10 cellular contexts compared by ENCODE assay signal in genomic region chr22:42805016-42805997, GRCh38. TPM values are rescaled to one million over a fixed set of nuclear protein-coding genes. Genes with fewer than 3 reads are reported as not detected.
DNase-seq lines count a peak whose midpoint lies in the region; ATAC-seq and TF ChIP-seq lines count a peak whose summit lies in the region.
"Had no signal": no experiment of that assay in that cellular context is flagged by ENCODE, and none has a peak within 500 bp of the region (broad histone marks: within the 10 kb centered on the region; RNA-seq: fewer than 3 reads in every experiment).

No MANE protein-coding gene starts in this region.

- no peak overlapping the region for H3K4me3 Mint-ChIP-seq in osteocyte (ENCODE audit: unreplicated experiment)

- TF ChIP-seq POLR2A in transverse colon (IDR thresholded peaks at IDR 0.05): no peak

- no peaks in the 10 kb centered on the region for H3K27me3 ChIP-seq in esophagus (ENCODE audit: control insufficient read depth in 1 of 2, insufficient read depth in 2 of 2, low read length in 2 of 2)
- H3K27me3 ChIP-seq in hepatocyte: no peaks in the 10 kb centered on the region
- H3K27me3 ChIP-seq in WERI-Rb-1 (ENCODE audit: insufficient read depth, low read depth, severe bottlenecking): no peaks in the 10 kb centered on the region
- no peaks in the 10 kb centered on the region for H3K27me3 ChIP-seq in transverse colon

- H3K27ac ChIP-seq in esophagus (ENCODE audit: low read depth in 2 of 2, low read length in 1 of 2) (peak overlapping the region; percentile 74 to 86), hepatocyte (no peak overlapping the region), WERI-Rb-1 (no peak overlapping the region), transverse colon (peak overlapping the region in 2 of 4 donors; percentile 6 to 30)

- H3K79me2 ChIP-seq in hepatocyte: peaks cover 4% of the 10 kb centered on the region

- in situ Hi-C loops in transverse colon (cut with MboI; ENCODE audit: low pct_ligation_motif_present in 1 of 4, low pct_unique_long_range_greater_than_20kb in 1 of 4, low sequenced_read_pairs in 3 of 4): no loop called here

- H3K4me1 ChIP-seq in esophagus (ENCODE audit: control insufficient read depth in 2 of 2, insufficient read depth in 2 of 2, low read length in 1 of 2) (peaks cover 6 to 9% of the 10 kb centered on the region in 2 donors), hepatocyte (ENCODE audit: insufficient read depth) (no peaks in the 10 kb centered on the region), transverse colon (no peaks in the 10 kb centered on the region)

- no peak overlapping the region for H3K4me2 ChIP-seq in hepatocyte

- H3K36me3 ChIP-seq in esophagus (ENCODE audit: control insufficient read depth in 2 of 2, insufficient read depth in 2 of 2, low read length in 1 of 2) (peaks cover 19 to 37% of the 10 kb centered on the region in 2 donors), hepatocyte (replicated peaks; ENCODE audit: insufficient read depth, low read depth) (no peaks in the 10 kb centered on the region), WERI-Rb-1 (peaks cover 22% of the 10 kb centered on the region), transverse colon (peaks cover 0 to 31% (median 14%) of the 10 kb centered on the region in 4 donors)

- DNase-seq in COLO668 (lab: John Stamatoyannopoulos, UW; ENCODE audit: unreplicated experiment) (peak; percentile 67), NCI-H774 (lab: John Stamatoyannopoulos, UW) (peak; percentile 30), osteocyte (ENCODE audit: extremely low spot score, unreplicated experiment) (peak; percentile 84), hepatocyte (ENCODE audit: low spot score) (no peak), WERI-Rb-1 (no peak), transverse colon (no peak)
- DNase-seq: DND-41, MM.1S had no signal

- peaks cover 19% of the 10 kb centered on the region for H3K4me1 Mint-ChIP-seq in osteocyte (ENCODE audit: unreplicated experiment)

- H3K9me3 Mint-ChIP-seq in osteocyte (ENCODE audit: unreplicated experiment): no peaks in the 10 kb centered on the region

- TF ChIP-seq CTCF in osteocyte (IDR thresholded peaks at IDR 0.05) (no peak), hepatocyte (IDR thresholded peaks at IDR 0.05; ENCODE audit: poor library complexity) (no peak), WERI-Rb-1 (IDR thresholded peaks at IDR 0.05; ENCODE audit: low read depth, low read length) (no peak), transverse colon (IDR thresholded peaks at IDR 0.05) (no peak)

- H3K9me3 ChIP-seq in esophagus (ENCODE audit: control insufficient read depth in 2 of 2, insufficient read depth in 1 of 2, low read depth in 1 of 2, low read length in 1 of 2): no peaks in the 10 kb centered on the region
- H3K9me3 ChIP-seq in hepatocyte (ENCODE audit: low read depth): no peaks in the 10 kb centered on the region
- no peaks in the 10 kb centered on the region for H3K9me3 ChIP-seq in WERI-Rb-1 (ENCODE audit: severe bottlenecking)
- no peaks in the 10 kb centered on the region for H3K9me3 ChIP-seq in transverse colon

- no peaks in the 10 kb centered on the region for H4K20me1 ChIP-seq in hepatocyte (ENCODE audit: insufficient read depth, poor library complexity, severe bottlenecking)

- ATAC-seq in GM18867 (IDR thresholded peaks at IDR 0.05; ENCODE audit: unreplicated experiment): no peak

- H3K4me3 ChIP-seq in esophagus (ENCODE audit: low read depth in 1 of 2, low read length in 2 of 2) (no peak overlapping the region), hepatocyte (no peak overlapping the region), WERI-Rb-1 (ENCODE audit: low read depth, low read length) (no peak overlapping the region), transverse colon (no peak overlapping the region)

- WGBS in esophagus, 2 donors: 44 to 60% methylated on average over 13 of the region's 13 CpGs
- 81% methylated on average over 13 of the region's 13 CpGs for WGBS in hepatocyte (ENCODE audit: low lambda C conversion rate, missing lambda C conversion rate)
- WGBS in transverse colon (ENCODE audit: low coverage in 1 of 2), 2 donors: 77 to 78% methylated on average over 4 to 13 of the region's 13 CpGs

- no peak overlapping the region for H2AFZ ChIP-seq in hepatocyte

- intact Hi-C loops in transverse colon (cut with DNase I; ENCODE audit: low total_unique reads): no loop called here

- no peaks in the 10 kb centered on the region for H3K27me3 Mint-ChIP-seq in osteocyte (ENCODE audit: unreplicated experiment)

- H3K36me3 Mint-ChIP-seq in osteocyte (ENCODE audit: unreplicated experiment): peaks cover 48% of the 10 kb centered on the region

- peak overlapping the region; percentile 85 for H3K27ac Mint-ChIP-seq in osteocyte (ENCODE audit: unreplicated experiment)

- TF ChIP-seq EP300 in transverse colon (IDR thresholded peaks at IDR 0.05; ENCODE audit: low read depth): no peak

- H3K9me2 ChIP-seq in hepatocyte (replicated peaks; ENCODE audit: insufficient read depth): no peaks in the 10 kb centered on the region

RNA-seq across cellular contexts. Expression of gene ARFGAP3, which starts 51.8 kb away (rescaled TPM):
- polyA plus RNA-seq in esophagus (10 to 100 TPM; 12.4 to 13.5 TPM), hepatocyte (53.7 and 54.7 TPM in 2 replicates)
- total RNA-seq in osteocyte (59.1 and 61.0 TPM in 2 replicates), hepatocyte (89.5 and 99.5 TPM in 2 replicates), transverse colon (10 to 100 TPM; 24.3 to 43.5 (median 33.3) TPM)

Comparison
In these comparisons a context has a peak if more than half of its experiments do, and no peak if none do; other contexts are left out.
1. DNase-seq: peak in COLO668 (single experiment), NCI-H774 (single experiment) and osteocyte (single experiment); none in hepatocyte (single experiment), WERI-Rb-1 (single experiment) and transverse colon (single experiment).
2. H3K27ac ChIP-seq: peak in esophagus (2 of 2); none in hepatocyte (single experiment) and WERI-Rb-1 (single experiment).